Comparison of ENCODE assay signal across 8 cellular contexts in genomic region chr3:125915427-125915787, GRCh38. TPM values are rescaled to one million over a fixed set of nuclear protein-coding genes. Genes with fewer than 3 reads are reported as not detected.
DNase-seq lines count a peak whose midpoint lies in the region; ATAC-seq and TF ChIP-seq lines count a peak whose summit lies in the region.
"Not testable (repeated sequence)": the region's sequence is repeated elsewhere in the genome, so short reads cannot be mapped to it uniquely, and the experiment has no call there.

No MANE protein-coding gene starts in this region.

- not testable (repeated sequence) for H3K23ac ChIP-seq in trophoblast cell (ENCODE audit: low read length)

- H3K4me1 Mint-ChIP-seq in activated CD4-positive, alpha-beta T cell treated with anti-CD3 and anti-CD28 coated beads for 36 hours = peaks cover 28% of the 10 kb centered on the region
- H3K4me1 Mint-ChIP-seq in type B pancreatic cell (ENCODE audit: unreplicated experiment) = peaks cover 30% of the 10 kb centered on the region

- H3K27me3 ChIP-seq in MG63; liver (ENCODE audit: control insufficient read depth in 4 of 4, insufficient read depth in 4 of 4, low read length in 3 of 4); trophoblast cell (ENCODE audit: insufficient read depth, low read length): not testable (repeated sequence)

- H3K79me1 ChIP-seq in trophoblast cell (ENCODE audit: low read length) = not testable (repeated sequence)

- peak overlapping the region; percentile 76 for H3K27ac Mint-ChIP-seq in activated CD4-positive, alpha-beta T cell treated with anti-CD3 and anti-CD28 coated beads for 36 hours
- peak overlapping the region; percentile 87 for H3K27ac Mint-ChIP-seq in type B pancreatic cell

- not testable (repeated sequence) for H3K79me2 ChIP-seq in trophoblast cell (ENCODE audit: control insufficient read depth, insufficient read depth, low read length, poor library complexity)

- H3K4ac ChIP-seq in trophoblast cell (ENCODE audit: low read depth, low read length) = not testable (repeated sequence)

- H3K9ac ChIP-seq in liver (ENCODE audit: low read depth in 1 of 2, low read length in 2 of 2); trophoblast cell (ENCODE audit: low read length): not testable (repeated sequence)

- H4K12ac ChIP-seq in trophoblast cell (ENCODE audit: low read depth, low read length) = not testable (repeated sequence)

- not testable (repeated sequence) for H3K36me3 Mint-ChIP-seq in activated CD4-positive, alpha-beta T cell treated with anti-CD3 and anti-CD28 coated beads for 36 hours (ENCODE audit: low read depth); type B pancreatic cell

- H2BK120ac ChIP-seq in trophoblast cell (ENCODE audit: insufficient read depth, low read length, poor library complexity) = not testable (repeated sequence)

- intact Hi-C loops in activated CD4-positive, alpha-beta T cell treated with anti-CD3 and anti-CD28 coated beads for 36 hours (cut with DNase I, micrococcal nuclease) = loop anchor here (2.0 to 10.0 kb wide), 5 partner anchors 77 to 1069 kb away; partner anchors contain the start of genes KLF15 (in 2 of the 2), PLXNA1 (in 1 of the 2) and ZXDC (in 1 of the 2)

- CTCF ChIA-PET in activated CD4-positive, alpha-beta T cell treated with anti-CD3 and anti-CD28 coated beads for 36 hours (lab: Charles Lee) = not testable (repeated sequence)

- H3K9me3 Mint-ChIP-seq in activated CD4-positive, alpha-beta T cell treated with anti-CD3 and anti-CD28 coated beads for 36 hours (ENCODE audit: low read depth); type B pancreatic cell: not testable (repeated sequence)

- H3K14ac ChIP-seq in trophoblast cell (ENCODE audit: low read length) = not testable (repeated sequence)

- H2AFZ ChIP-seq in trophoblast cell (ENCODE audit: insufficient read depth, low read length, poor library complexity) = peak overlapping the region; percentile 3

- H3K4me3 Mint-ChIP-seq in activated CD4-positive, alpha-beta T cell treated with anti-CD3 and anti-CD28 coated beads for 36 hours = peak overlapping the region; percentile 82
- peak overlapping the region; percentile 90 for H3K4me3 Mint-ChIP-seq in type B pancreatic cell

- not testable (repeated sequence) for ATAC-seq in activated CD4-positive, alpha-beta T cell treated with anti-CD3 and anti-CD28 coated beads for 36 hours

- H3K9me3 ChIP-seq in MG63; liver (ENCODE audit: control insufficient read depth in 4 of 4, low read length in 3 of 4); trophoblast cell (ENCODE audit: insufficient read depth, low read depth, low read length): not testable (repeated sequence)

- not testable (repeated sequence) for TF ChIP-seq CTCF in fibroblast of mammary gland (conservative IDR thresholded peaks at IDR 0.05; ENCODE audit: control insufficient read depth, insufficient read depth, low read depth, low read length); liver (IDR thresholded peaks at IDR 0.05; ENCODE audit: low read depth, low read length, missing input control); type B pancreatic cell (conservative IDR thresholded peaks at IDR 0.05)

- not testable (repeated sequence) for H3K18ac ChIP-seq in trophoblast cell (ENCODE audit: low read length)

- H2BK12ac ChIP-seq in trophoblast cell (ENCODE audit: low read length) = not testable (repeated sequence)

- H3K4me1 ChIP-seq in liver (ENCODE audit: control insufficient read depth in 4 of 4, insufficient read depth in 4 of 4, low read length in 3 of 4); trophoblast cell (ENCODE audit: control insufficient read depth in 1 of 2, insufficient read depth in 2 of 2, low read length in 2 of 2): not testable (repeated sequence)

- peak overlapping the region; percentile 76 for H4K8ac ChIP-seq in trophoblast cell (ENCODE audit: low read depth, low read length)

- not testable (repeated sequence) for H2BK5ac ChIP-seq in trophoblast cell (ENCODE audit: low read depth, low read length, poor library complexity)

- peak overlapping the region; percentile 69 for H3K4me2 ChIP-seq in trophoblast cell (ENCODE audit: low read length)

- peak; percentile 34 for DNase-seq in Daoy (ENCODE audit: low read depth)
- DNase-seq in MG63; activated CD4-positive, alpha-beta T cell treated with anti-CD3 and anti-CD28 coated beads for 36 hours; fibroblast of mammary gland (ENCODE audit: low read depth); type B pancreatic cell (ENCODE audit: extremely low spot score, unreplicated experiment): not testable (repeated sequence)
- peak; percentile 17 for DNase-seq in brain pericyte (ENCODE audit: low read depth, low spot score)
- DNase-seq in trophoblast cell = peak in 1 of 2 donors; percentile 9

- H2AK5ac ChIP-seq in trophoblast cell (ENCODE audit: low read length) = not testable (repeated sequence)

- H3K36me3 ChIP-seq in MG63; liver (ENCODE audit: control insufficient read depth in 4 of 4, insufficient read depth in 3 of 4, low read depth in 1 of 4, low read length in 3 of 4); trophoblast cell (ENCODE audit: control insufficient read depth in 1 of 2, insufficient read depth in 2 of 2, low read length in 2 of 2): not testable (repeated sequence)

- not testable (repeated sequence) for H3K27me3 Mint-ChIP-seq in activated CD4-positive, alpha-beta T cell treated with anti-CD3 and anti-CD28 coated beads for 36 hours; type B pancreatic cell

- H3K4me3 ChIP-seq in MG63 = peak overlapping the region; percentile 67
- peak overlapping the region; percentile 48 for H3K4me3 ChIP-seq in fibroblast of mammary gland (ENCODE audit: control insufficient read depth, low read depth, low read length)
- peak overlapping the region in 2 of 3 donors; percentile 61 to 73 for H3K4me3 ChIP-seq in liver (ENCODE audit: low read depth in 1 of 3, low read length in 3 of 3)
- H3K4me3 ChIP-seq in trophoblast cell (ENCODE audit: low read depth, low read length) = peak overlapping the region; percentile 70

- H3K27ac ChIP-seq in liver (ENCODE audit: low read depth in 1 of 2, low read length in 2 of 2) = peak overlapping the region; percentile 36 to 75
- H3K27ac ChIP-seq in trophoblast cell (ENCODE audit: low read depth, low read length) = not testable (repeated sequence)

- H4K91ac ChIP-seq in trophoblast cell (ENCODE audit: low read depth, low read length) = not testable (repeated sequence)

- TF ChIP-seq RAD21 in liver (IDR thresholded peaks at IDR 0.05) = not testable (repeated sequence)

- POLR2A ChIA-PET in activated CD4-positive, alpha-beta T cell treated with anti-CD3 and anti-CD28 coated beads for 36 hours (lab: Charles Lee) = interaction anchor here (0.7 kb wide), 1 partner anchor 742 kb away, joined by 3 read pairs; no protein-coding TSS in a partner anchor

- WGBS in liver = under 1% methylated on average over 30 of the region's 30 CpGs
- no CpG with 5 or more reads among the region's 30 CpGs for WGBS in trophoblast cell (ENCODE audit: extremely low coverage, insufficient coverage, insufficient read length)

RNA-seq across cellular contexts. Expression of gene ROPN1B, which starts 53.6 kb away (rescaled TPM):
- 0.27 and 0.46 TPM in 2 replicates for total RNA-seq in Daoy (2014; rRNA removed; shearing (Covaris generic))
- total RNA-seq in MG63 (2014; rRNA removed; shearing (Covaris generic); ENCODE audit: low replicate concordance) = not detected in 2 replicates
- total RNA-seq in activated CD4-positive, alpha-beta T cell treated with anti-CD3 and anti-CD28 coated beads for 36 hours = not detected
- total RNA-seq in liver (under 1 TPM in 1 of 2 donors, not detected in 1; 0.84 TPM), type B pancreatic cell (ENCODE audit: low replicate concordance) (0.53 and 1.2 TPM in 2 replicates)
- under 1 TPM; 0.69 to 0.72 TPM for polyA plus RNA-seq in liver
- polyA plus RNA-seq in trophoblast cell (2013) = not detected in 2 replicates
